ENCODE assay signal across 1 cellular context in the genomic region with DNA sequence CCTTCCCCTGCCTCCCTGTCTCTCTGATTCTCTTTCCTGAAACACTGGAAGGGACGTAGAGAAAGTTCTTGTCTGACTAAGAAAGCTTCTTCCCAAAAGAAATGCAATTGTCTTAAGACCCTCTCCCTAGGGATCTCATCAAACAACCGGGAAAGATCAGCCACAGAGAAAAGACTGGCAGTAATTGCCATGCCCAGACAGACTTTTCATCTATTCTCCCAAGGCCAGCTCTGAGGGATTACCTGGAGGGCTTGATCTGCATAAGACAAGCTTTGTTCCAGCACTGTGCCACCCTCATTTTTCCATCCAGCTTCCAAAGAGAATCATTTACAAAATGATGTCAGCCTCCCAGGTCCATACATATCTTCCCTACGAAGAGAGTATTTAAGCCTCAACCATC.
TF ChIP-seq lines count a peak whose summit lies in the region.

No MANE protein-coding gene starts in this region.

TF ChIP-seq in GM23338, 12 proteins besides CTCF, POLR2A, EP300 and RAD21 (continued from another document):
- TF ChIP-seq, protein P1, sequence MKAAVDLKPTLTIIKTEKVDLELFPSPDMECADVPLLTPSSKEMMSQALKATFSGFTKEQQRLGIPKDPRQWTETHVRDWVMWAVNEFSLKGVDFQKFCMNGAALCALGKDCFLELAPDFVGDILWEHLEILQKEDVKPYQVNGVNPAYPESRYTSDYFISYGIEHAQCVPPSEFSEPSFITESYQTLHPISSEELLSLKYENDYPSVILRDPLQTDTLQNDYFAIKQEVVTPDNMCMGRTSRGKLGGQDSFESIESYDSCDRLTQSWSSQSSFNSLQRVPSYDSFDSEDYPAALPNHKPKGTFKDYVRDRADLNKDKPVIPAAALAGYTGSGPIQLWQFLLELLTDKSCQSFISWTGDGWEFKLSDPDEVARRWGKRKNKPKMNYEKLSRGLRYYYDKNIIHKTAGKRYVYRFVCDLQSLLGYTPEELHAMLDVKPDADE (IDR thresholded peaks at IDR 0.05): no peak
